12 cellular contexts compared by ENCODE assay signal in genomic region chr2:160516547-160517365, GRCh38. TPM values are rescaled to one million over a fixed set of nuclear protein-coding genes. Genes with fewer than 3 reads are reported as not detected.
DNase-seq lines count a peak whose midpoint lies in the region; ATAC-seq and TF ChIP-seq lines count a peak whose summit lies in the region.
"Had no signal": no experiment of that assay in that cellular context is flagged by ENCODE, and none has a peak within 500 bp of the region (broad histone marks: within the 10 kb centered on the region; RNA-seq: fewer than 3 reads in every experiment).

No MANE protein-coding gene starts in this region.

- H3K4me3 ChIP-seq in BLaER1 (no peak overlapping the region), choroid plexus epithelial cell (ENCODE audit: low read depth, low read length) (no peak overlapping the region), tibial artery (no peak overlapping the region)
- H3K4me3 ChIP-seq: pancreas, tibial nerve had no signal

- DNase-seq in HT-29 (ENCODE audit: low spot score) (peak; percentile 21), choroid plexus epithelial cell (ENCODE audit: low read depth) (peak; percentile 74), NOMO-1 treated with DMSO at 0.1 percent for 48 hours (lab: John Stamatoyannopoulos, UW; ENCODE audit: unreplicated experiment) (no peak), 8988T (no peak), OCI-M1 (lab: John Stamatoyannopoulos, UW) (no peak), tibial artery (no peak)
- DNase-seq: GDM1, pancreas, T-helper 9 cell had no signal

- peak; percentile 71 for ATAC-seq in GM19025 (IDR thresholded peaks at IDR 0.05; ENCODE audit: low read depth, unreplicated experiment)
- ATAC-seq: pancreas had no signal

- TF ChIP-seq CTCF in choroid plexus epithelial cell (conservative IDR thresholded peaks at IDR 0.05; ENCODE audit: low read depth, low read length) (no peak), tibial artery (IDR thresholded peaks at IDR 0.05) (no peak)

- H3K27ac ChIP-seq in BLaER1 (no peak overlapping the region), tibial artery (no peak overlapping the region)
- H3K27ac ChIP-seq: pancreas, tibial nerve had no signal

- H3K4me1 ChIP-seq in BLaER1: peaks cover 13% of the 10 kb centered on the region
- no peaks in the 10 kb centered on the region for H3K4me1 ChIP-seq in tibial artery
- H3K4me1 ChIP-seq: pancreas had no signal

- H3K9ac ChIP-seq in BLaER1: no peak overlapping the region

- no peaks in the 10 kb centered on the region for H3K9me3 ChIP-seq in BLaER1
- no peaks in the 10 kb centered on the region for H3K9me3 ChIP-seq in tibial artery
- H3K9me3 ChIP-seq: pancreas, tibial nerve had no signal

- H3K4me2 ChIP-seq in BLaER1: peak overlapping the region; percentile 44

- no peaks in the 10 kb centered on the region for H4K20me1 ChIP-seq in BLaER1

- intact Hi-C loops in tibial artery (cut with DNase I; ENCODE audit: low total_unique reads): no loop called here

- H3K36me3 ChIP-seq in BLaER1: no peaks in the 10 kb centered on the region
- no peaks in the 10 kb centered on the region for H3K36me3 ChIP-seq in tibial artery
- H3K36me3 ChIP-seq: pancreas, tibial nerve had no signal

- H3K27me3 ChIP-seq in BLaER1 (no peaks in the 10 kb centered on the region), tibial artery (no peaks in the 10 kb centered on the region)
- H3K27me3 ChIP-seq: pancreas, tibial nerve had no signal

RNA-seq across cellular contexts. Expression of gene RBMS1, which starts 23.1 kb away (rescaled TPM):
- total RNA-seq in HT-29 (2014; rRNA removed; shearing (Covaris generic)): 11.1 and 14.2 TPM in 2 replicates

Comparison
In these comparisons a context has a peak if more than half of its experiments do, and no peak if none do; other contexts are left out.
1. DNase-seq: peak in HT-29 (single experiment) and choroid plexus epithelial cell (single experiment); none in NOMO-1 treated with DMSO at 0.1 percent for 48 hours (single experiment), 8988T (single experiment), OCI-M1 (single experiment) and tibial artery (0 of 2).